Comparison of ENCODE assay signal across 1 cellular context in genomic region chr2:64767670-64768425, GRCh38.
TF ChIP-seq lines count a peak whose summit lies in the region.

No MANE protein-coding gene starts in this region.

TF ChIP-seq in HepG2, 621 proteins besides CTCF, POLR2A, EP300 and RAD21 (continued from another document and continues in another):
- TF ChIP-seq ZHX2 (IDR thresholded peaks at IDR 0.05; ENCODE audit: low read depth) (no peak), ZHX2 (CRISPR knock-in tag; IDR thresholded peaks at IDR 0.05; ENCODE audit: borderline replicate concordance) (no peak), MYC (CRISPR knock-in tag; IDR thresholded peaks at IDR 0.05; ENCODE audit: borderline replicate concordance) (peak; percentile 53; the same call in 1 of the 2 replicates), ZNF839 (CRISPR knock-in tag; IDR thresholded peaks at IDR 0.05; ENCODE audit: borderline replicate concordance) (peak; percentile 56; the same call in 1 of the 2 replicates), CEBPZ (IDR thresholded peaks at IDR 0.05; ENCODE audit: low read length) (no peak), GLI4 (CRISPR knock-in tag; IDR thresholded peaks at IDR 0.05; ENCODE audit: borderline replicate concordance) (no peak; the same call in 1 of the 2 replicates), NFKBIZ (CRISPR knock-in tag; IDR thresholded peaks at IDR 0.05) (no peak), REL (CRISPR knock-in tag; conservative IDR thresholded peaks at IDR 0.05) (no peak; the same call in 1 of the 2 replicates), ZNF768 (CRISPR knock-in tag; IDR thresholded peaks at IDR 0.05) (peak; percentile 54; the same call in 1 of the 2 replicates), RAD51 (IDR thresholded peaks at IDR 0.05; ENCODE audit: borderline replicate concordance) (no peak), YY1 (IDR thresholded peaks at IDR 0.05; ENCODE audit: insufficient read depth, insufficient replicate concordance, low read depth, low read length) (no peak), ZBTB7B (CRISPR knock-in tag; IDR thresholded peaks at IDR 0.05) (0 out of 2 replicates have a peak, but pooled peaks have one; percentile 59), MIER2 (CRISPR knock-in tag; IDR thresholded peaks at IDR 0.05) (no peak), GABPA (IDR thresholded peaks at IDR 0.05; ENCODE audit: low read depth, low read length) (no peak), GABPA (CRISPR knock-in tag; IDR thresholded peaks at IDR 0.05; ENCODE audit: low read depth) (no peak), ZNF136 (CRISPR knock-in tag; IDR thresholded peaks at IDR 0.05; ENCODE audit: low read depth) (0 out of 2 replicates have a peak, but pooled peaks have one; percentile 32), ZNF496 (CRISPR knock-in tag; IDR thresholded peaks at IDR 0.05; ENCODE audit: insufficient replicate concordance) (no peak), ZNF468 (CRISPR knock-in tag; IDR thresholded peaks at IDR 0.05) (no peak), ATF7 (IDR thresholded peaks at IDR 0.05) (no peak), ATF7 (CRISPR knock-in tag; IDR thresholded peaks at IDR 0.05) (0 out of 2 replicates have a peak, but pooled peaks have one; percentile 37), ZNF329 (CRISPR knock-in tag; IDR thresholded peaks at IDR 0.05; ENCODE audit: low read depth) (no peak), KLF15 (CRISPR knock-in tag; IDR thresholded peaks at IDR 0.05; ENCODE audit: borderline replicate concordance) (peak; percentile 67; the same call in 1 of the 2 replicates), NR3C1 (CRISPR knock-in tag; IDR thresholded peaks at IDR 0.05) (no peak), ZMYM4 (CRISPR knock-in tag; IDR thresholded peaks at IDR 0.05) (no peak; the same call in 1 of the 2 replicates), POGZ (CRISPR knock-in tag; IDR thresholded peaks at IDR 0.05) (peak; percentile 9; the same call in 1 of the 2 replicates), DPF2 (CRISPR knock-in tag; IDR thresholded peaks at IDR 0.05; ENCODE audit: borderline replicate concordance, low read depth) (0 out of 2 replicates have a peak, but pooled peaks have one; percentile 15), ZMYM2 (CRISPR knock-in tag; IDR thresholded peaks at IDR 0.05) (no peak), ZBTB38 (CRISPR knock-in tag; IDR thresholded peaks at IDR 0.05) (peak; percentile 57; the same call in 1 of the 2 replicates), SMAD1 (CRISPR knock-in tag; IDR thresholded peaks at IDR 0.05; ENCODE audit: borderline replicate concordance, low read depth) (no peak), MIXL1 (CRISPR knock-in tag; IDR thresholded peaks at IDR 0.05) (no peak), AKNA (CRISPR knock-in tag; IDR thresholded peaks at IDR 0.05; ENCODE audit: borderline replicate concordance) (no peak), ZNF503 (CRISPR knock-in tag; IDR thresholded peaks at IDR 0.05) (no peak; the same call in 1 of the 2 replicates), TCF7L2 (IDR thresholded peaks at IDR 0.05; ENCODE audit: low read depth, low read length) (no peak), ZNF674 (CRISPR knock-in tag; IDR thresholded peaks at IDR 0.05; ENCODE audit: low read depth) (no peak), KAT2B (IDR thresholded peaks at IDR 0.05; ENCODE audit: borderline replicate concordance, low read depth, low read length) (no peak), FOSL1 (CRISPR knock-in tag; IDR thresholded peaks at IDR 0.05; ENCODE audit: borderline replicate concordance) (no peak), MZF1 (CRISPR knock-in tag; IDR thresholded peaks at IDR 0.05; ENCODE audit: borderline replicate concordance) (no peak), LRRFIP1 (CRISPR knock-in tag; conservative IDR thresholded peaks at IDR 0.05) (no peak), PHF20 (CRISPR knock-in tag; IDR thresholded peaks at IDR 0.05) (0 out of 2 replicates have a peak, but pooled peaks have one; percentile 26), EEA1 (CRISPR knock-in tag; IDR thresholded peaks at IDR 0.05; ENCODE audit: borderline replicate concordance) (peak; percentile 66; the same call in 1 of the 2 replicates), ZHX1 (CRISPR knock-in tag; IDR thresholded peaks at IDR 0.05; ENCODE audit: low read depth) (no peak)
